ENCODE assay signal across 31 cellular contexts in genomic region chr2:158357699-158358098, GRCh38.
"Had no signal": no experiment of that assay in that cellular context is flagged by ENCODE, and none has a peak within 500 bp of the region (broad histone marks: within the 10 kb centered on the region; RNA-seq: fewer than 3 reads in every experiment).

No MANE protein-coding gene starts in this region.

- H3K36me3 Mint-ChIP-seq: activated naive CD8-positive, alpha-beta T cell had no signal

- H3K27me3 Mint-ChIP-seq: activated naive CD8-positive, alpha-beta T cell; activated T-helper 17 cell treated with anti-CD3 and anti-CD28 coated beads, Interleukin-2, amount 50 U/mL, for 72 hours; T-helper 17 cell had no signal

- H3K9me3 Mint-ChIP-seq: activated T-helper 17 cell treated with anti-CD3 and anti-CD28 coated beads, Interleukin-2, amount 50 U/mL, for 72 hours had no signal

- DNase-seq: activated CD4-positive, alpha-beta T cell treated with anti-CD3 and anti-CD28 coated beads for 1 hour; activated CD4-positive, alpha-beta T cell treated with anti-CD3 and anti-CD28 coated beads for 4 hours; activated CD4-positive, alpha-beta T cell treated with anti-CD3 and anti-CD28 coated beads, Interleukin-2, amount 50 U/mL, for 1 hour; activated CD4-positive, alpha-beta T cell treated with anti-CD3 and anti-CD28 coated beads, Interleukin-2, amount 50 U/mL, for 48 hours; activated CD4-positive, CD25-positive, alpha-beta regulatory T cell; activated CD8-positive, alpha-beta memory T cell treated with anti-CD3 and anti-CD28 coated beads for 24 hours; activated CD8-positive, alpha-beta T cell treated with anti-CD3 and anti-CD28 coated beads for 36 hours; activated effector memory CD4-positive, alpha-beta T cell treated with Interleukin-2 at 50 U/mL for 16 hours; activated gamma-delta T cell treated with Interleukin-2 at 50 U/mL for 16 hours; activated naive CD4-positive, alpha-beta T cell treated with anti-CD3 and anti-CD28 coated beads, Interleukin-2, amount 50 U/mL, for 16 hours; activated naive CD4-positive, alpha-beta T cell treated with Interleukin-2 at 50 U/mL for 16 hours; activated T-cell treated with anti-CD3 and anti-CD28 coated beads, Interleukin-2, amount 50 U/mL, for 4 hours; amygdala; aorta; body of pancreas; central memory CD4-positive, alpha-beta T cell; cerebellar nuclear complex; colonic mucosa; effector CD8-positive, alpha-beta T cell; endodermal cell; esophagus squamous epithelium; foreskin melanocyte; heart right ventricle; T-helper 17 cell; T1000 had no signal

- H3K4me3 ChIP-seq: body of pancreas, cardiac muscle cell, colonic mucosa, esophagus squamous epithelium, gastroesophageal sphincter, heart right ventricle, hepatocyte had no signal

- ATAC-seq: activated CD8-positive, alpha-beta T cell treated with anti-CD3 and anti-CD28 coated beads for 36 hours; activated T-cell treated with anti-CD3 and anti-CD28 coated beads, Interleukin-2, amount 50 U/mL, for 4 hours; activated T-helper 17 cell treated with anti-CD3 and anti-CD28 coated beads, Interleukin-2, amount 50 U/mL, for 72 hours; body of pancreas; gastroesophageal sphincter; heart right ventricle; T-helper 17 cell had no signal

- H3K27ac ChIP-seq: body of pancreas, cardiac muscle cell, colonic mucosa, esophagus squamous epithelium, gastroesophageal sphincter, heart right ventricle, hepatocyte had no signal

- H3K4me1 ChIP-seq: body of pancreas, colonic mucosa, gastroesophageal sphincter, heart right ventricle had no signal

- H3K4me1 Mint-ChIP-seq: activated T-helper 17 cell treated with anti-CD3 and anti-CD28 coated beads, Interleukin-2, amount 50 U/mL, for 72 hours; T-helper 17 cell had no signal

- H3K27ac Mint-ChIP-seq: activated CD8-positive, alpha-beta T cell treated with anti-CD3 and anti-CD28 coated beads for 36 hours; activated naive CD8-positive, alpha-beta T cell; activated T-helper 17 cell treated with anti-CD3 and anti-CD28 coated beads, Interleukin-2, amount 50 U/mL, for 72 hours; endodermal cell; T-helper 17 cell; T-helper 2 cell treated with Interferon-gamma antibody and Interleukin-4, amounts not matched to agents 5 μg/mL and 100 μg/mL, for 36 hours had no signal

- H3K36me3 ChIP-seq: cardiac muscle cell, colonic mucosa, esophagus squamous epithelium, gastroesophageal sphincter, heart right ventricle had no signal

- H3K4me3 Mint-ChIP-seq: activated CD8-positive, alpha-beta T cell treated with anti-CD3 and anti-CD28 coated beads for 36 hours; activated naive CD8-positive, alpha-beta T cell; activated T-cell treated with anti-CD3 and anti-CD28 coated beads, Interleukin-2, amount 50 U/mL, for 4 hours; activated T-helper 17 cell treated with anti-CD3 and anti-CD28 coated beads, Interleukin-2, amount 50 U/mL, for 72 hours; endodermal cell; T-helper 17 cell; T-helper 2 cell treated with Interferon-gamma antibody and Interleukin-4, amounts not matched to agents 5 μg/mL and 100 μg/mL, for 36 hours had no signal

- H3K9me3 ChIP-seq: body of pancreas, colonic mucosa, esophagus squamous epithelium had no signal

- H3K27me3 ChIP-seq: body of pancreas, cardiac muscle cell, colonic mucosa, esophagus squamous epithelium, gastroesophageal sphincter, heart right ventricle, hepatocyte had no signal
